Comparison of ENCODE assay signal across 12 cellular contexts in genomic region chr4:158171456-158171790, GRCh38. TPM values are rescaled to one million over a fixed set of nuclear protein-coding genes. Genes with fewer than 3 reads are reported as not detected.
A peak's percentile ranks its signal among the peaks of the same experiment; 100 is the strongest.
DNase-seq lines count a peak whose midpoint lies in the region; ATAC-seq and TF ChIP-seq lines count a peak whose summit lies in the region.
"Had no signal": no experiment of that assay in that cellular context is flagged by ENCODE, and none has a peak within 500 bp of the region (broad histone marks: within the 10 kb centered on the region; RNA-seq: fewer than 3 reads in every experiment).

No MANE protein-coding gene starts in this region.

- H3K4me3 ChIP-seq in heart right ventricle: peak overlapping the region; percentile 47 to 83 (median 74)
- peak overlapping the region; percentile 37 to 70 (median 56) for H3K4me3 ChIP-seq in fibroblast of lung (replicated peaks in 1 of 4; ENCODE audit: control extremely low read depth in 1 of 4, insufficient read depth in 1 of 4, low read depth in 3 of 4, low read length in 4 of 4)
- peak overlapping the region; percentile 49 to 52 for H3K4me3 ChIP-seq in vagina

- intact Hi-C loops in heart right ventricle (cut with DNase I): loop anchor here in 7 of 10 donors (2.0 to 5.0 kb wide), 5 partner anchors 49 to 179 kb away; no protein-coding TSS in a partner anchor
- intact Hi-C loops in left ventricle myocardium superior (cut with micrococcal nuclease): no loop called here
- intact Hi-C loops in vagina (cut with DNase I): loop anchor here (5.0 kb wide), 1 partner anchor 179 kb away; no protein-coding TSS in a partner anchor

- ATAC-seq in heart right ventricle (no peak), left ventricle myocardium superior (no peak), GM21526 (IDR thresholded peaks at IDR 0.05; ENCODE audit: low FRiP score, unreplicated experiment) (no peak), HG03280 (IDR thresholded peaks at IDR 0.05; ENCODE audit: unreplicated experiment) (no peak)
- ATAC-seq: A549 had no signal

- H3K9me3 ChIP-seq in heart right ventricle (no peaks in the 10 kb centered on the region), fibroblast of lung (ENCODE audit: control insufficient read depth, insufficient read depth, low read depth, low read length) (no peaks in the 10 kb centered on the region), vagina (no peaks in the 10 kb centered on the region)
- H3K9me3 ChIP-seq: A549 had no signal

- 0 to 3% methylated on average over 6 of the region's 6 CpGs for WGBS in heart right ventricle, 2 donors

- H3K27me3 ChIP-seq in heart right ventricle (peaks cover 0 to 6% (median 0%) of the 10 kb centered on the region in 7 donors), fibroblast of lung (ENCODE audit: control insufficient read depth, insufficient read depth, low read length) (no peaks in the 10 kb centered on the region), vagina (no peaks in the 10 kb centered on the region)

- no peak for TF ChIP-seq CTCF in heart right ventricle (IDR thresholded peaks at IDR 0.05)
- no peak for TF ChIP-seq CTCF in fibroblast of lung (conservative IDR thresholded peaks at IDR 0.05 in 1 of 2, IDR thresholded peaks at IDR 0.05 in 1 of 2; ENCODE audit: low read depth in 1 of 2, low read length in 2 of 2)
- no peak for TF ChIP-seq CTCF in osteocyte (IDR thresholded peaks at IDR 0.05)
- no peak for TF ChIP-seq CTCF in vagina (IDR thresholded peaks at IDR 0.05)

- peak overlapping the region; percentile 24 for H3K9ac ChIP-seq in fibroblast of lung (ENCODE audit: insufficient read depth, low read length)

- H3K4me1 ChIP-seq in heart right ventricle (peaks cover 6 to 70% (median 56%) of the 10 kb centered on the region in 9 donors), fibroblast of lung (ENCODE audit: control insufficient read depth, extremely low read depth, insufficient read depth, low read length) (peaks cover 4% of the 10 kb centered on the region), vagina (peaks cover 44% of the 10 kb centered on the region)

- H3K4me3 Mint-ChIP-seq in osteocyte (ENCODE audit: unreplicated experiment): peak overlapping the region; percentile 33
- H3K4me3 Mint-ChIP-seq: activated naive CD8-positive, alpha-beta T cell treated with anti-CD3 and anti-CD28 coated beads, Interleukin-2, amount 10 ng/mL, durations not matched to agents 7 days and 5 days had no signal

- H3K4me1 Mint-ChIP-seq in osteocyte (ENCODE audit: unreplicated experiment): peaks cover 19% of the 10 kb centered on the region

- DNase-seq in heart right ventricle (no peak), left ventricle myocardium superior (no peak), fibroblast of lung (ENCODE audit: low read depth in 2 of 2) (no peak), osteocyte (ENCODE audit: extremely low spot score, unreplicated experiment) (no peak), vagina (ENCODE audit: extremely low spot score in 2 of 2) (no peak), NCI-H146 treated with DMSO at 0.1 percent for 48 hours (lab: John Stamatoyannopoulos, UW; ENCODE audit: unreplicated experiment) (no peak)
- DNase-seq: activated CD4-positive, alpha-beta T cell treated with anti-CD3 and anti-CD28 coated beads for 1 hour; activated naive CD8-positive, alpha-beta T cell treated with anti-CD3 and anti-CD28 coated beads, Interleukin-2, amount 10 ng/mL, durations not matched to agents 7 days and 5 days; GDM1 had no signal

- H3K27me3 Mint-ChIP-seq in osteocyte (ENCODE audit: unreplicated experiment): no peaks in the 10 kb centered on the region

- H3K36me3 Mint-ChIP-seq in osteocyte (ENCODE audit: unreplicated experiment): no peaks in the 10 kb centered on the region
- H3K36me3 Mint-ChIP-seq: activated naive CD8-positive, alpha-beta T cell treated with anti-CD3 and anti-CD28 coated beads, Interleukin-2, amount 10 ng/mL, durations not matched to agents 7 days and 5 days had no signal

- peaks cover 0 to 1% (median 0%) of the 10 kb centered on the region in 9 donors for H3K36me3 ChIP-seq in heart right ventricle
- no peaks in the 10 kb centered on the region for H3K36me3 ChIP-seq in fibroblast of lung (ENCODE audit: control insufficient read depth, insufficient read depth, low read length)
- no peaks in the 10 kb centered on the region for H3K36me3 ChIP-seq in vagina

- H3K27ac ChIP-seq in heart right ventricle (peak overlapping the region; percentile 83 to 95 (median 90)), fibroblast of lung (ENCODE audit: insufficient read depth, low read length) (peak overlapping the region; percentile 11), vagina (peak overlapping the region; percentile 77)

- H3K4me2 ChIP-seq in fibroblast of lung (ENCODE audit: extremely low read depth, insufficient read depth, low read length): peak overlapping the region; percentile 69

- no peak overlapping the region for H3K27ac Mint-ChIP-seq in osteocyte (ENCODE audit: unreplicated experiment)
- H3K27ac Mint-ChIP-seq: activated naive CD8-positive, alpha-beta T cell treated with anti-CD3 and anti-CD28 coated beads, Interleukin-2, amount 10 ng/mL, durations not matched to agents 7 days and 5 days had no signal

- H2AFZ ChIP-seq in fibroblast of lung (ENCODE audit: low read length): peak overlapping the region; percentile 63

- no peak for TF ChIP-seq POLR2A in vagina (IDR thresholded peaks at IDR 0.05)

- H3K79me2 ChIP-seq in fibroblast of lung (ENCODE audit: control insufficient read depth, insufficient read depth, low read length): no peaks in the 10 kb centered on the region

- H3K9me3 Mint-ChIP-seq in osteocyte (ENCODE audit: unreplicated experiment): no peaks in the 10 kb centered on the region
- H3K9me3 Mint-ChIP-seq: activated naive CD8-positive, alpha-beta T cell treated with anti-CD3 and anti-CD28 coated beads, Interleukin-2, amount 10 ng/mL, durations not matched to agents 7 days and 5 days had no signal

- H4K20me1 ChIP-seq in fibroblast of lung (ENCODE audit: control insufficient read depth, extremely low read depth, insufficient read depth, low read length): no peaks in the 10 kb centered on the region

RNA-seq across cellular contexts. Expression of gene GASK1B, which starts 1.4 kb away (rescaled TPM):
- total RNA-seq in heart right ventricle (100 to 1,000 TPM in 2 of 10 donors, 10 to 100 TPM in 8; 50.5 to 109 (median 86.0) TPM), left ventricle myocardium superior (63.4 TPM), fibroblast of lung (18.2 and 23.6 TPM in 2 replicates), osteocyte (11.7 and 11.8 TPM in 2 replicates), vagina (24.3 TPM)
- polyA plus RNA-seq in heart right ventricle (10 to 100 TPM; 12.4 to 24.1 TPM), fibroblast of lung (17.4 and 51.6 TPM in 2 replicates)
- 11.4 and 29.7 TPM in 2 replicates for polyA plus RNA-seq in fibroblast of lung (2012)
- 5.2 and 16.7 TPM in 2 replicates for polyA minus RNA-seq in fibroblast of lung (ENCODE audit: low replicate concordance)

RNA-seq across cellular contexts. Expression of gene TMEM144, which starts 38.9 kb away (rescaled TPM):
- total RNA-seq in heart right ventricle: 10 to 100 TPM in 8 of 10 donors, 1 to 10 TPM in 2; 8.5 to 17.0 (median 14.5) TPM
- polyA plus RNA-seq in heart right ventricle: 10 to 100 TPM in 1 of 2 donors, 1 to 10 TPM in 1; 1.7 to 11.7 TPM
- total RNA-seq in left ventricle myocardium superior: 13.4 TPM
- 2.3 and 4.6 TPM in 2 replicates for total RNA-seq in fibroblast of lung
- polyA plus RNA-seq in fibroblast of lung: 1.3 and 1.5 TPM in 2 replicates
- 1.1 and 1.2 TPM in 2 replicates for polyA plus RNA-seq in fibroblast of lung (2012)
- polyA minus RNA-seq in fibroblast of lung (ENCODE audit: low replicate concordance): 3.0 TPM in 1 of 2 replicates, not detected in the other
- 1.0 and 1.7 TPM in 2 replicates for total RNA-seq in osteocyte
- total RNA-seq in vagina: 5.6 TPM

Comparison
In these comparisons a context has a peak if more than half of its experiments do, and no peak if none do; other contexts are left out.
1. H3K27ac ChIP-seq: peak in every context shown above with its lines; median percentile 90 in heart right ventricle; 77 in vagina; 11 in fibroblast of lung.